16 cellular contexts compared by ENCODE assay signal in the genomic region with DNA sequence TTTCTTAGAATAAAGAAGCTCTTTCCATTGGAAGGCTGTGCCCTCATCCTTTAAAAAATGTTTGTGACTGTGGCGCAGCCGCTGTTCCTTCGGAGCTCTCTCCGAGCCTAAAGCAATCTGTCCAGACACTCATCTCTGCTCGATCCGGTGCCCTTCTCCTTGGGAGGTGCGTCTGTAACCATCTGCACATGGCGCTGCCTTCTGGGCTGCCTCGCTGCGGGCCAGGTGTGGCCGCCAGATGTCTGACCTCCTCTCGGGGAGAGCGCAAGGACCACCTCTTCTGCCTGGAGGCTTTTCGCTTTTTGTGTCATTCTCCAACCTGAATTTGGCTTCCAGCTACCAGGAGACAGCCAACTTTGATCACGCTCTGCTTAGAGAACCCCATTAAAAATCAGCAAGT.
"Had no signal": no experiment of that assay in that cellular context is flagged by ENCODE, and none has a peak within 500 bp of the region (broad histone marks: within the 10 kb centered on the region; RNA-seq: fewer than 3 reads in every experiment).

No MANE protein-coding gene starts in this region.

- H3K9me3 Mint-ChIP-seq: activated naive CD8-positive, alpha-beta T cell treated with anti-CD3 and anti-CD28 coated beads, Interleukin-2, amount 10 ng/mL, durations not matched to agents 7 days and 5 days; dendritic cell treated with granulocyte-macrophage colony-stimulating factor and Interleukin-4, amounts not matched to agents 40 ng/mL and 50 ng/mL, for 4 days; mesothelial cell of epicardium had no signal

- H3K4me1 Mint-ChIP-seq: activated naive CD8-positive, alpha-beta T cell treated with anti-CD3 and anti-CD28 coated beads, Interleukin-2, amount 10 ng/mL, durations not matched to agents 7 days and 5 days; stimulated activated naive CD8-positive, alpha-beta T cell treated with anti-CD3 and anti-CD28 coated beads, Interleukin-15, amount 100 ng/mL, for 72 hours had no signal

- H3K27ac ChIP-seq: heart right ventricle, sigmoid colon, spleen had no signal

- H3K27me3 ChIP-seq: sigmoid colon had no signal

- H3K4me3 ChIP-seq: heart right ventricle, lung, sigmoid colon, spleen had no signal

- H3K4me1 ChIP-seq: heart right ventricle, sigmoid colon, spleen had no signal

- FAIRE-seq: frontal cortex had no signal

- H3K9me3 ChIP-seq: heart right ventricle, sigmoid colon, spleen had no signal

- DNase-seq: activated CD4-positive, alpha-beta T cell treated with anti-CD3 and anti-CD28 coated beads, Interleukin-2, amount 50 U/mL, for 1 hour; activated CD8-positive, alpha-beta memory T cell treated with anti-CD3 and anti-CD28 coated beads for 24 hours; activated gamma-delta T cell treated with Interleukin-2 at 50 U/mL for 16 hours; activated naive CD8-positive, alpha-beta T cell treated with anti-CD3 and anti-CD28 coated beads, Interleukin-2, amount 10 ng/mL, durations not matched to agents 7 days and 5 days; aorta; cerebellar nuclear complex; effector memory CD4-positive, alpha-beta T cell; heart right ventricle; sigmoid colon; spleen; stimulated activated naive CD8-positive, alpha-beta T cell treated with anti-CD3 and anti-CD28 coated beads, Interleukin-15, amount 100 ng/mL, for 72 hours; T-helper 9 cell had no signal

- H3K36me3 ChIP-seq: heart right ventricle, sigmoid colon, spleen had no signal

- H3K4me3 Mint-ChIP-seq: activated naive CD8-positive, alpha-beta T cell treated with anti-CD3 and anti-CD28 coated beads, Interleukin-2, amount 10 ng/mL, durations not matched to agents 7 days and 5 days; dendritic cell treated with granulocyte-macrophage colony-stimulating factor and Interleukin-4, amounts not matched to agents 40 ng/mL and 50 ng/mL, for 4 days; mesothelial cell of epicardium; stimulated activated naive CD8-positive, alpha-beta T cell treated with anti-CD3 and anti-CD28 coated beads, Interleukin-15, amount 100 ng/mL, for 72 hours had no signal

- H3K36me3 Mint-ChIP-seq: activated naive CD8-positive, alpha-beta T cell treated with anti-CD3 and anti-CD28 coated beads, Interleukin-2, amount 10 ng/mL, durations not matched to agents 7 days and 5 days; mesothelial cell of epicardium had no signal

- H3K27ac Mint-ChIP-seq: activated naive CD8-positive, alpha-beta T cell treated with anti-CD3 and anti-CD28 coated beads, Interleukin-2, amount 10 ng/mL, durations not matched to agents 7 days and 5 days; dendritic cell treated with granulocyte-macrophage colony-stimulating factor and Interleukin-4, amounts not matched to agents 40 ng/mL and 50 ng/mL, for 4 days; mesothelial cell of epicardium; stimulated activated naive CD8-positive, alpha-beta T cell treated with anti-CD3 and anti-CD28 coated beads, Interleukin-15, amount 100 ng/mL, for 72 hours had no signal
